1 cellular context compared by ENCODE assay signal in genomic region chr11:61103851-61104423, GRCh38.
TF ChIP-seq lines count a peak whose summit lies in the region.

No MANE protein-coding gene starts in this region.

TF ChIP-seq in GM12878, 131 proteins besides CTCF, POLR2A, EP300 and RAD21:
- peak; percentile 44 for TF ChIP-seq BCL3 (IDR thresholded peaks at IDR 0.05; ENCODE audit: borderline replicate concordance, insufficient read depth, low read depth, low read length, poor library complexity, severe bottlenecking)
- no peak for TF ChIP-seq ASH2L (IDR thresholded peaks at IDR 0.05; ENCODE audit: borderline replicate concordance, low read depth)
